Comparison of ENCODE assay signal across 8 cellular contexts in genomic region chr1:43388613-43389012, GRCh38. TPM values are rescaled to one million over a fixed set of nuclear protein-coding genes. Genes with fewer than 3 reads are reported as not detected.
DNase-seq lines count a peak whose midpoint lies in the region; ATAC-seq and TF ChIP-seq lines count a peak whose summit lies in the region.

No MANE protein-coding gene starts in this region.

- H3K27ac ChIP-seq in Panc1 (ENCODE audit: low read length) (peak overlapping the region; percentile 90), prostate gland (peak overlapping the region in 1 of 2 donors; percentile 83)

- H3K36me3 ChIP-seq in Panc1 (ENCODE audit: control insufficient read depth, insufficient read depth, low read length) (peaks cover 28% of the 10 kb centered on the region), prostate gland (peaks cover 13 to 19% of the 10 kb centered on the region in 2 donors)

- TF ChIP-seq POLR2A in erythroblast (IDR thresholded peaks at IDR 0.05; ENCODE audit: low read length) (no peak), prostate gland (IDR thresholded peaks at IDR 0.05) (no peak)

- ATAC-seq in Panc1 = no peak

- TF ChIP-seq CTCF in Panc1 (IDR thresholded peaks at IDR 0.05) (no peak), prostate gland (IDR thresholded peaks at IDR 0.05) (no peak)

- in situ Hi-C loops in Panc1 (cut with HindIII; ENCODE audit: low pct_unique_long_range_greater_than_20kb, low sequenced_read_pairs) = no loop called here

- POLR2A ChIA-PET in Panc1 (lab: Charles Lee) = no interaction called here

- H3K4me3 ChIP-seq in Panc1 (ENCODE audit: low read depth in 2 of 2, low read length in 2 of 2) = peak overlapping the region; percentile 73 to 81
- peak overlapping the region; percentile 65 to 74 for H3K4me3 ChIP-seq in prostate gland

- CTCF ChIA-PET in Panc1 (lab: Charles Lee) = no interaction called here

- H3K4me1 ChIP-seq in Panc1 (ENCODE audit: control insufficient read depth, insufficient read depth, low read length) (peaks cover 14% of the 10 kb centered on the region), prostate gland (replicated peaks) (peaks cover 13% of the 10 kb centered on the region)

- H3K9me3 ChIP-seq in Panc1 (ENCODE audit: control insufficient read depth, insufficient read depth, low read depth, low read length) (no peaks in the 10 kb centered on the region), prostate gland (no peaks in the 10 kb centered on the region)

- no TSS peak for BruUV-seq in Panc1 (replicated peaks; lab: Mats Ljungman, UMichigan)

- intact Hi-C loops in Panc1 (cut with micrococcal nuclease; ENCODE audit: unreplicated experiment) = no loop called here
- intact Hi-C loops in prostate gland (cut with DNase I) = no loop called here

- DNase-seq in GM03348 (ENCODE audit: low spot score) (peak; percentile 19), Panc1 (ENCODE audit: low read depth, low spot score) (no peak), erythroblast (lab: John Stamatoyannopoulos, UW) (peak; percentile 43 to 63), prostate gland (ENCODE audit: low spot score) (no peak), NCI-H1417 (lab: John Stamatoyannopoulos, UW) (no peak), dedifferentiated amniotic fluid mesenchymal stem cell (ENCODE audit: extremely low spot score) (no peak), NCI-H526 treated with DMSO at 0.1 percent for 48 hours (lab: John Stamatoyannopoulos, UW) (no peak)
- DNase-seq in stimulated activated CD4-positive, alpha-beta T cell treated with anti-CD3 and anti-CD28 coated beads, Interleukin-15, amount 100 ng/mL, for 24 hours = no peak

- 31% methylated on average over 3 of the region's 3 CpGs for WGBS in prostate gland

- H3K27me3 ChIP-seq in Panc1 (ENCODE audit: control insufficient read depth, insufficient read depth, low read length) (no peaks in the 10 kb centered on the region), prostate gland (replicated peaks; ENCODE audit: insufficient read depth) (no peaks in the 10 kb centered on the region)

RNA-seq across cellular contexts. Expression of gene MED8, which starts 1.0 kb away (rescaled TPM):
- 50.8 TPM for total RNA-seq in Panc1 (2021; ENCODE audit: unreplicated experiment)
- 57.0 TPM for polyA plus RNA-seq in Panc1 (2012; ENCODE audit: insufficient read length)
- total RNA-seq in prostate gland = 10 to 100 TPM; 36.9 to 43.2 TPM

RNA-seq across cellular contexts. Expression of gene SZT2, which starts 1.1 kb away (rescaled TPM):
- total RNA-seq in Panc1 (2021; ENCODE audit: unreplicated experiment) (40.2 TPM), prostate gland (10 to 100 TPM; 30.3 to 76.9 TPM)
- 17.8 TPM for polyA plus RNA-seq in Panc1 (2012; ENCODE audit: insufficient read length)

RNA-seq across cellular contexts. Expression of gene ELOVL1, which starts 20.8 kb away (rescaled TPM):
- total RNA-seq in Panc1 (2021; ENCODE audit: unreplicated experiment) (105 TPM), prostate gland (10 to 100 TPM; 48.6 to 62.0 TPM)
- 115 TPM for polyA plus RNA-seq in Panc1 (2012; ENCODE audit: insufficient read length)

RNA-seq across cellular contexts. Expression of gene CDC20, which starts 29.8 kb away (rescaled TPM):
- total RNA-seq in Panc1 (2021; ENCODE audit: unreplicated experiment) (215 TPM), prostate gland (10 to 100 TPM in 1 of 2 donors, 1 to 10 TPM in 1; 2.2 to 14.9 TPM)
- 105 TPM for polyA plus RNA-seq in Panc1 (2012; ENCODE audit: insufficient read length)

RNA-seq across cellular contexts. Expression of gene MPL, which starts 51.0 kb away (rescaled TPM):
- not detected for total RNA-seq in Panc1 (2021; ENCODE audit: unreplicated experiment)
- 0.30 TPM for polyA plus RNA-seq in Panc1 (2012; ENCODE audit: insufficient read length)
- total RNA-seq in prostate gland = not detected

Comparison
In these comparisons a context has a peak if more than half of its experiments do, and no peak if none do; other contexts are left out.
1. DNase-seq: peak in GM03348 (single experiment) and erythroblast (2 of 2); none in Panc1 (single experiment), prostate gland (single experiment), NCI-H1417 (0 of 3), dedifferentiated amniotic fluid mesenchymal stem cell (single experiment), NCI-H526 treated with DMSO at 0.1 percent for 48 hours (single experiment) and stimulated activated CD4-positive, alpha-beta T cell treated with anti-CD3 and anti-CD28 coated beads, Interleukin-15, amount 100 ng/mL, for 24 hours (single experiment).